ENCODE assay signal across 19 cellular contexts in the genomic region with DNA sequence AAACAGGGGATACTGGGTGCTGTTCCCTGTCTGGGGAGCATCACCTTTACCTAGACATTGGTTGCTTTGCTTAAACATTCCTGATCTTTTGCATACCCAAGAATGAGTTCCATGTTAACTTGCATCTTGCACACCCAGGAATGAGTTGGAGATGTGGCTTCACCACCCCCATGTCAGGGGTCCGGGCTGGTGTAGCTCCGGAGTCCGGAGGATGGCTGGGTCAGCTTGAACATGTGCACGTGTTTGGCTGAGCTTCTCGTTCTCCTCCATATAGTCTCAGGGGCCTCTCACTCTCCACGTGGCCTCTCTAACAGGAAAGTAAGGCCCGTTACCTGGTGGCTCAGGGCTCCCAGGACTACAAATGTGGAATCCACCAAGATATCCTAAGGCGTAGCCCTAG. TPM values are rescaled to one million over a fixed set of nuclear protein-coding genes. Genes with fewer than 3 reads are reported as not detected.
A peak's percentile ranks its signal among the peaks of the same experiment; 100 is the strongest.
DNase-seq lines count a peak whose midpoint lies in the region; ATAC-seq and TF ChIP-seq lines count a peak whose summit lies in the region.
"Had no signal": no experiment of that assay in that cellular context is flagged by ENCODE, and none has a peak within 500 bp of the region (broad histone marks: within the 10 kb centered on the region; RNA-seq: fewer than 3 reads in every experiment).

No MANE protein-coding gene starts in this region.

- no peaks in the 10 kb centered on the region for H4K20me1 ChIP-seq in BLaER1 treated with 17β-estradiol and CSF1 and Interleukin-3, amounts not matched to agents 10 nM and 100 nM

- peaks cover 18 to 64% (median 47%) of the 10 kb centered on the region in 3 donors for H3K4me1 Mint-ChIP-seq in CD8-positive, alpha-beta memory T cell
- H3K4me1 Mint-ChIP-seq in WTC11, result peaks cover 5% of the 10 kb centered on the region; the same call in 1 of the 2 replicates
- peaks cover 31 to 68% (median 58%) of the 10 kb centered on the region in 3 donors for H3K4me1 Mint-ChIP-seq in naive B cell

- no peaks in the 10 kb centered on the region for H3K9me3 Mint-ChIP-seq in CD8-positive, alpha-beta memory T cell
- H3K9me3 Mint-ChIP-seq in WTC11, result no peaks in the 10 kb centered on the region
- H3K9me3 Mint-ChIP-seq in naive B cell, result no peaks in the 10 kb centered on the region

- peak overlapping the region; percentile 53 to 73 (median 68); a peak in 17 of 22 replicates for H3K4me2 ChIP-seq in BLaER1 treated with 17β-estradiol and CSF1 and Interleukin-3, amounts not matched to agents 10 nM and 100 nM
- H3K4me2 ChIP-seq: SK-N-SH had no signal

- H3K9me3 ChIP-seq in BLaER1 treated with 17β-estradiol and CSF1 and Interleukin-3, amounts not matched to agents 10 nM and 100 nM (replicated peaks in 1 of 11), result no peaks in the 10 kb centered on the region
- H3K9me3 ChIP-seq in CD8-positive, alpha-beta memory T cell (ENCODE audit: low read length), result no peaks in the 10 kb centered on the region
- H3K9me3 ChIP-seq: Caco-2, SK-N-SH had no signal

- POLR2A ChIA-PET in CD8-positive, alpha-beta memory T cell (lab: Charles Lee), result no interaction called here
- POLR2A ChIA-PET in WTC11 (lab: Charles Lee), result no interaction called here

- H3K9ac ChIP-seq in BLaER1 treated with 17β-estradiol and CSF1 and Interleukin-3, amounts not matched to agents 10 nM and 100 nM, result 0 out of 22 replicates have a peak overlapping the region, but pooled peaks of 1 of the 11 experiments have one; percentile 20
- H3K9ac ChIP-seq: SK-N-SH had no signal

- H3K36me3 Mint-ChIP-seq in CD8-positive, alpha-beta memory T cell, result peaks cover 2 to 33% (median 5%) of the 10 kb centered on the region in 3 donors
- H3K36me3 Mint-ChIP-seq in WTC11 (peaks cover 3% of the 10 kb centered on the region), naive B cell (peaks cover 10 to 11% of the 10 kb centered on the region in 2 donors)

- TF ChIP-seq CTCF in WTC11 (IDR thresholded peaks at IDR 0.05), result no peak

- H3K36me3 ChIP-seq in BLaER1 treated with 17β-estradiol and CSF1 and Interleukin-3, amounts not matched to agents 10 nM and 100 nM, result peaks cover 0 to 10% (median 0%) of the 10 kb centered on the region in 11 experiments; a peak in 4 of 22 replicates
- no peaks in the 10 kb centered on the region for H3K36me3 ChIP-seq in CD8-positive, alpha-beta memory T cell (ENCODE audit: insufficient read depth, low read length)

- H3K27ac Mint-ChIP-seq in CD8-positive, alpha-beta memory T cell, result peak overlapping the region in 5 of 8 donors; percentile 48 to 94 (median 72)
- H3K27ac Mint-ChIP-seq in WTC11, result 0 out of 2 replicates have a peak overlapping the region, but pooled peaks have one; percentile 30
- H3K27ac Mint-ChIP-seq in naive B cell, result peak overlapping the region in 4 of 6 donors; percentile 85 to 92 (median 89)

- CTCF ChIA-PET in CD8-positive, alpha-beta memory T cell (lab: Charles Lee), result no interaction called here
- CTCF ChIA-PET in WTC11 (lab: Charles Lee), result interaction anchor here (1.2 kb wide), 1 partner anchor 18 kb away, joined by 3 read pairs; the partner anchor contains the start of gene AMZ2

- no peaks in the 10 kb centered on the region for H3K27me3 Mint-ChIP-seq in CD8-positive, alpha-beta memory T cell
- H3K27me3 Mint-ChIP-seq in WTC11 (ENCODE audit: low read depth) (no peaks in the 10 kb centered on the region), naive B cell (no peaks in the 10 kb centered on the region)

- no peak overlapping the region for H3K4me3 ChIP-seq in BLaER1 treated with 17β-estradiol and CSF1 and Interleukin-3, amounts not matched to agents 10 nM and 100 nM
- no peak overlapping the region for H3K4me3 ChIP-seq in CD8-positive, alpha-beta memory T cell (ENCODE audit: low read length)

- H3K4me3 Mint-ChIP-seq in CD8-positive, alpha-beta memory T cell, result no peak overlapping the region
- H3K4me3 Mint-ChIP-seq in WTC11 (no peak overlapping the region), naive B cell (no peak overlapping the region)

- DNase-seq in CD8-positive, alpha-beta memory T cell, result no peak
- no peak for DNase-seq in WTC11 (ENCODE audit: low spot score)
- DNase-seq in naive B cell, result no peak
- DNase-seq in foreskin melanocyte, result no peak
- DNase-seq in anterior cingulate cortex (lab: John Stamatoyannopoulos, UW), result no peak
- DNase-seq in DMS153 (lab: John Stamatoyannopoulos, UW), result no peak
- DNase-seq: Caco-2, EL, KG1, NCI-H1436, NCI-H2029, NCI-H2171 treated with DMSO at 0.1 percent for 48 hours, NCI-H510A, NCI-H82, SHP77, SK-N-SH had no signal

- H3K4me1 ChIP-seq in BLaER1 treated with 17β-estradiol and CSF1 and Interleukin-3, amounts not matched to agents 10 nM and 100 nM, result peaks cover 36 to 74% (median 45%) of the 10 kb centered on the region in 10 experiments
- peaks cover 7% of the 10 kb centered on the region for H3K4me1 ChIP-seq in CD8-positive, alpha-beta memory T cell (ENCODE audit: insufficient read depth, low read length)
- H3K4me1 ChIP-seq: Caco-2 had no signal

- ATAC-seq in WTC11 (no peak), naive B cell (ENCODE audit: low read depth in 2 of 2) (no peak), GM21576 (IDR thresholded peaks at IDR 0.05; ENCODE audit: unreplicated experiment) (no peak)
- ATAC-seq: HepG2 had no signal

- H3K27me3 ChIP-seq in BLaER1 treated with 17β-estradiol and CSF1 and Interleukin-3, amounts not matched to agents 10 nM and 100 nM, result no peaks in the 10 kb centered on the region
- no peaks in the 10 kb centered on the region for H3K27me3 ChIP-seq in CD8-positive, alpha-beta memory T cell (ENCODE audit: insufficient read depth, low read length, poor library complexity, severe bottlenecking)

- H3K27ac ChIP-seq in BLaER1 treated with 17β-estradiol and CSF1 and Interleukin-3, amounts not matched to agents 10 nM and 100 nM, result peak overlapping the region in 2 of 11 experiments; percentile 38 to 48; a peak in 1 of 22 replicates
- H3K27ac ChIP-seq in CD8-positive, alpha-beta memory T cell (ENCODE audit: low read depth, low read length), result no peak overlapping the region

TF ChIP-seq in WTC11, 78 proteins besides CTCF, POLR2A, EP300 and RAD21 (continues in another document):
- TF ChIP-seq ZNF416 (CRISPR knock-in tag; IDR thresholded peaks at IDR 0.05) (no peak), ATF3 (CRISPR knock-in tag; conservative IDR thresholded peaks at IDR 0.05) (no peak), TP53 (CRISPR knock-in tag; IDR thresholded peaks at IDR 0.05) (no peak)
- TF ChIP-seq, protein P1, sequence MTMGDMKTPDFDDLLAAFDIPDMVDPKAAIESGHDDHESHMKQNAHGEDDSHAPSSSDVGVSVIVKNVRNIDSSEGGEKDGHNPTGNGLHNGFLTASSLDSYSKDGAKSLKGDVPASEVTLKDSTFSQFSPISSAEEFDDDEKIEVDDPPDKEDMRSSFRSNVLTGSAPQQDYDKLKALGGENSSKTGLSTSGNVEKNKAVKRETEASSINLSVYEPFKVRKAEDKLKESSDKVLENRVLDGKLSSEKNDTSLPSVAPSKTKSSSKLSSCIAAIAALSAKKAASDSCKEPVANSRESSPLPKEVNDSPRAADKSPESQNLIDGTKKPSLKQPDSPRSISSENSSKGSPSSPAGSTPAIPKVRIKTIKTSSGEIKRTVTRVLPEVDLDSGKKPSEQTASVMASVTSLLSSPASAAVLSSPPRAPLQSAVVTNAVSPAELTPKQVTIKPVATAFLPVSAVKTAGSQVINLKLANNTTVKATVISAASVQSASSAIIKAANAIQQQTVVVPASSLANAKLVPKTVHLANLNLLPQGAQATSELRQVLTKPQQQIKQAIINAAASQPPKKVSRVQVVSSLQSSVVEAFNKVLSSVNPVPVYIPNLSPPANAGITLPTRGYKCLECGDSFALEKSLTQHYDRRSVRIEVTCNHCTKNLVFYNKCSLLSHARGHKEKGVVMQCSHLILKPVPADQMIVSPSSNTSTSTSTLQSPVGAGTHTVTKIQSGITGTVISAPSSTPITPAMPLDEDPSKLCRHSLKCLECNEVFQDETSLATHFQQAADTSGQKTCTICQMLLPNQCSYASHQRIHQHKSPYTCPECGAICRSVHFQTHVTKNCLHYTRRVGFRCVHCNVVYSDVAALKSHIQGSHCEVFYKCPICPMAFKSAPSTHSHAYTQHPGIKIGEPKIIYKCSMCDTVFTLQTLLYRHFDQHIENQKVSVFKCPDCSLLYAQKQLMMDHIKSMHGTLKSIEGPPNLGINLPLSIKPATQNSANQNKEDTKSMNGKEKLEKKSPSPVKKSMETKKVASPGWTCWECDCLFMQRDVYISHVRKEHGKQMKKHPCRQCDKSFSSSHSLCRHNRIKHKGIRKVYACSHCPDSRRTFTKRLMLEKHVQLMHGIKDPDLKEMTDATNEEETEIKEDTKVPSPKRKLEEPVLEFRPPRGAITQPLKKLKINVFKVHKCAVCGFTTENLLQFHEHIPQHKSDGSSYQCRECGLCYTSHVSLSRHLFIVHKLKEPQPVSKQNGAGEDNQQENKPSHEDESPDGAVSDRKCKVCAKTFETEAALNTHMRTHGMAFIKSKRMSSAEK (CRISPR knock-in tag; IDR thresholded peaks at IDR 0.05; ENCODE audit: borderline replicate concordance), result no peak
- TF ChIP-seq, protein P2, sequence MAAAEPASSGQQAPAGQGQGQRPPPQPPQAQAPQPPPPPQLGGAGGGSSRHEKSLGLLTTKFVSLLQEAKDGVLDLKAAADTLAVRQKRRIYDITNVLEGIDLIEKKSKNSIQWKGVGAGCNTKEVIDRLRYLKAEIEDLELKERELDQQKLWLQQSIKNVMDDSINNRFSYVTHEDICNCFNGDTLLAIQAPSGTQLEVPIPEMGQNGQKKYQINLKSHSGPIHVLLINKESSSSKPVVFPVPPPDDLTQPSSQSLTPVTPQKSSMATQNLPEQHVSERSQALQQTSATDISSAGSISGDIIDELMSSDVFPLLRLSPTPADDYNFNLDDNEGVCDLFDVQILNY (CRISPR knock-in tag; IDR thresholded peaks at IDR 0.05), result no peak

RNA-seq across cellular contexts. Expression of gene AMZ2, which starts 18.2 kb away (rescaled TPM):
- 100 to 1,000 TPM; 113 to 118 TPM for total RNA-seq in CD8-positive, alpha-beta memory T cell
- polyA plus RNA-seq in CD8-positive, alpha-beta memory T cell, result 141 TPM
- total RNA-seq in WTC11 (2021), result 54.6 to 79.0 TPM (median 73.6 TPM) in 3 replicates
- 100 to 1,000 TPM in 3 of 6 donors, 10 to 100 TPM in 3; 92.7 to 152 (median 106) TPM for polyA plus RNA-seq in naive B cell (ENCODE audit: low read depth in 6 of 6)

Comparison
In these comparisons a context has a peak if more than half of its experiments do, and no peak if none do; other contexts are left out.
1. H3K27ac Mint-ChIP-seq: peak in every context shown above with its lines; median percentile 89 in naive B cell; 72 in CD8-positive, alpha-beta memory T cell; 30 in WTC11.